Comparison of ENCODE assay signal across 2 cellular contexts in the genomic region with DNA sequence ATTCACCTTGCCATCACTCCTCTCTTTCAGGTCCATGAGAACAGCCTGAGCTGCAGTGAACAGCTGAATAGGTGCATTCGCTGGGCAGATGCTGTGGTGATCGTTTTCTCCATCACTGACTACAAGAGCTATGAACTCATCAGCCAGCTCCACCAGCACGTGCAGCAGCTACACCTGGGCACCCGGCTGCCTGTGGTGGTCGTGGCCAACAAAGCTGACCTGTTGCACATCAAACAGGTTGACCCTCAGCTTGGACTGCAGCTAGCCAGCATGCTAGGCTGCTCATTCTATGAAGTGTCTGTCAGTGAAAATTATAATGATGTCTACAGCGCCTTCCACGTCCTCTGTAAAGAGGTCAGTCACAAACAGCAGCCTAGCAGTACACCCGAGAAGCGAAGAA.
TF ChIP-seq lines count a peak whose summit lies in the region.

No MANE protein-coding gene starts in this region.

TF ChIP-seq in GM23338, 12 proteins besides CTCF, POLR2A, EP300 and RAD21:
- TF ChIP-seq STAT1 (IDR thresholded peaks at IDR 0.05; ENCODE audit: unreplicated experiment) (no peak), POLR2AphosphoS5 (IDR thresholded peaks at IDR 0.05; ENCODE audit: low read depth) (peak; percentile 34; the same call in 1 of the 2 replicates)

TF ChIP-seq in WTC11, 78 proteins besides CTCF, POLR2A, EP300 and RAD21:
- no peak for TF ChIP-seq RELA (CRISPR knock-in tag; IDR thresholded peaks at IDR 0.05; ENCODE audit: borderline replicate concordance)
- TF ChIP-seq, protein P1, sequence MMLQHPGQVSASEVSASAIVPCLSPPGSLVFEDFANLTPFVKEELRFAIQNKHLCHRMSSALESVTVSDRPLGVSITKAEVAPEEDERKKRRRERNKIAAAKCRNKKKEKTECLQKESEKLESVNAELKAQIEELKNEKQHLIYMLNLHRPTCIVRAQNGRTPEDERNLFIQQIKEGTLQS (CRISPR knock-in tag; conservative IDR thresholded peaks at IDR 0.05) = no peak
TF ChIP-seq in WTC11: peak in this region for 0.
